ENCODE assay signal across 1 cellular context in the genomic region with DNA sequence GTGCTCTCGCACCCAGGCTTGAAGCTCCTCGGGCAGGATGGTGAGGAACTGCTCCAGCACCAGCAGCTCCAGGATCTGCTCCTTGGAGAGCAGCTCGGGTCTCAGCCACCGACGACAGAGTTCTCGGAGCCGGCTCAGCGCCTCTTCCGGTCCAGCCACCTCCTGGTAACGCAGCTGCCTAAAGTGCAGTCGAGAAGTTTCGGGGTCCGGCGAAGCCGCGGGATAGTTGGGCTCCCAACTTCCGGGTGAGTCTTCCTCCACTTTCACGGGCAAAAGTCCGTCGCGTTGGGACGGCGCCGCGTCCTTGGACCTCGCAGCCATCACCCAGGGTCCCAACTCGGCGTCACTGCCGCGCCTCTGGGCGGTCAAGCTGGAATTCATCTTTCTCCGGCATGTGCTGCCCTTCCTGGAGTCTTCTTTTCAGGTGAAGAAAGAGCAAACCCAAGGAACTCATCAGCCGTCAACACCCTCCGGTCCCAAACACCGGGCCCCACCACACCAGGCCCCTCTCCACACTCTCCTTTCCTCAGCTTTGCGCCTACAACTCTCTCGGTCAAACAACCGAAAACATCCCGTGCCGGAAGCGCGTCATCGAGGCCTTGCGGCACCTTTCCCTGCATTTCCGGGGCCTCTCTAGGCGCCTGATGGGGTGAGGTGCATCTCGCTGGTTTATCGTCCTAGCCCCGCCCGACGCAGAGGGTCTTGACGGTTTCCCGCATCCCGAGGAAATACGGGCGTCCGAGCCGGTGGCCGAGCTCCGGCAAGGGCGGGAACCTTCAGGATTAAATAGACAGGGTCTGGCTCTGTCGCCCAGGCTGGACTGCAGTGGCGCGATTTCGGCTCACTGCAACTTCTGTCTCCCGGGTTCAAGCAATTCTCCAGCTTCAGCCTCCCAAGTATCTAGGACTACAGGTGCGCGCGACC.
TF ChIP-seq lines count a peak whose summit lies in the region.

TSS of gene ZNF394 (minus strand) at position 569 of the 924 bp plus-strand sequence. CDS start at position 381, 188 bp downstream.

TF ChIP-seq in HepG2, 621 proteins besides CTCF, POLR2A, EP300 and RAD21 (continued from another document and continues in another):
- no peak; the same call in 1 of the 2 replicates for TF ChIP-seq ZNF704 (CRISPR knock-in tag; IDR thresholded peaks at IDR 0.05; ENCODE audit: borderline replicate concordance)
- no peak for TF ChIP-seq TRIM24 (CRISPR knock-in tag; IDR thresholded peaks at IDR 0.05)
- no peak for TF ChIP-seq KDM6A (CRISPR knock-in tag; IDR thresholded peaks at IDR 0.05; ENCODE audit: low read depth)
- TF ChIP-seq NR2C2 (CRISPR knock-in tag; IDR thresholded peaks at IDR 0.05; ENCODE audit: borderline replicate concordance): peak; percentile 93
- peak; percentile 82 for TF ChIP-seq ZNF143 (CRISPR knock-in tag; IDR thresholded peaks at IDR 0.05)
- TF ChIP-seq, protein P1, sequence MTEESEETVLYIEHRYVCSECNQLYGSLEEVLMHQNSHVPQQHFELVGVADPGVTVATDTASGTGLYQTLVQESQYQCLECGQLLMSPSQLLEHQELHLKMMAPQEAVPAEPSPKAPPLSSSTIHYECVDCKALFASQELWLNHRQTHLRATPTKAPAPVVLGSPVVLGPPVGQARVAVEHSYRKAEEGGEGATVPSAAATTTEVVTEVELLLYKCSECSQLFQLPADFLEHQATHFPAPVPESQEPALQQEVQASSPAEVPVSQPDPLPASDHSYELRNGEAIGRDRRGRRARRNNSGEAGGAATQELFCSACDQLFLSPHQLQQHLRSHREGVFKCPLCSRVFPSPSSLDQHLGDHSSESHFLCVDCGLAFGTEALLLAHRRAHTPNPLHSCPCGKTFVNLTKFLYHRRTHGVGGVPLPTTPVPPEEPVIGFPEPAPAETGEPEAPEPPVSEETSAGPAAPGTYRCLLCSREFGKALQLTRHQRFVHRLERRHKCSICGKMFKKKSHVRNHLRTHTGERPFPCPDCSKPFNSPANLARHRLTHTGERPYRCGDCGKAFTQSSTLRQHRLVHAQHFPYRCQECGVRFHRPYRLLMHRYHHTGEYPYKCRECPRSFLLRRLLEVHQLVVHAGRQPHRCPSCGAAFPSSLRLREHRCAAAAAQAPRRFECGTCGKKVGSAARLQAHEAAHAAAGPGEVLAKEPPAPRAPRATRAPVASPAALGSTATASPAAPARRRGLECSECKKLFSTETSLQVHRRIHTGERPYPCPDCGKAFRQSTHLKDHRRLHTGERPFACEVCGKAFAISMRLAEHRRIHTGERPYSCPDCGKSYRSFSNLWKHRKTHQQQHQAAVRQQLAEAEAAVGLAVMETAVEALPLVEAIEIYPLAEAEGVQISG (CRISPR knock-in tag; IDR thresholded peaks at IDR 0.05): peak; percentile 100
- TF ChIP-seq MYNN (CRISPR knock-in tag; IDR thresholded peaks at IDR 0.05; ENCODE audit: low read depth): peak; percentile 65; the same call in 1 of the 2 replicates
- no peak; the same call in 1 of the 2 replicates for TF ChIP-seq MEIS2 (CRISPR knock-in tag; IDR thresholded peaks at IDR 0.05)
- TF ChIP-seq, protein P2, sequence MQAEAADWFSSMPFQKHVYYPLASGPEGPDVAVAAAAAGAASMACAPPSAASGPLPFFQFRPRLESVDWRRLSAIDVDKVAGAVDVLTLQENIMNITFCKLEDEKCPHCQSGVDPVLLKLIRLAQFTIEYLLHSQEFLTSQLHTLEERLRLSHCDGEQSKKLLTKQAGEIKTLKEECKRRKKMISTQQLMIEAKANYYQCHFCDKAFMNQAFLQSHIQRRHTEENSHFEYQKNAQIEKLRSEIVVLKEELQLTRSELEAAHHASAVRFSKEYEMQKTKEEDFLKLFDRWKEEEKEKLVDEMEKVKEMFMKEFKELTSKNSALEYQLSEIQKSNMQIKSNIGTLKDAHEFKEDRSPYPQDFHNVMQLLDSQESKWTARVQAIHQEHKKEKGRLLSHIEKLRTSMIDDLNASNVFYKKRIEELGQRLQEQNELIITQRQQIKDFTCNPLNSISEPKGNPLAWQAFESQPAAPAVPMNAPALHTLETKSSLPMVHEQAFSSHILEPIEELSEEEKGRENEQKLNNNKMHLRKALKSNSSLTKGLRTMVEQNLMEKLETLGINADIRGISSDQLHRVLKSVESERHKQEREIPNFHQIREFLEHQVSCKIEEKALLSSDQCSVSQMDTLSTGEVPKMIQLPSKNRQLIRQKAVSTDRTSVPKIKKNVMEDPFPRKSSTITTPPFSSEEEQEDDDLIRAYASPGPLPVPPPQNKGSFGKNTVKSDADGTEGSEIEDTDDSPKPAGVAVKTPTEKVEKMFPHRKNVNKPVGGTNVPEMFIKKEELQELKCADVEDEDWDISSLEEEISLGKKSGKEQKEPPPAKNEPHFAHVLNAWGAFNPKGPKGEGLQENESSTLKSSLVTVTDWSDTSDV (CRISPR knock-in tag; IDR thresholded peaks at IDR 0.05): no peak
- TF ChIP-seq, protein P3, sequence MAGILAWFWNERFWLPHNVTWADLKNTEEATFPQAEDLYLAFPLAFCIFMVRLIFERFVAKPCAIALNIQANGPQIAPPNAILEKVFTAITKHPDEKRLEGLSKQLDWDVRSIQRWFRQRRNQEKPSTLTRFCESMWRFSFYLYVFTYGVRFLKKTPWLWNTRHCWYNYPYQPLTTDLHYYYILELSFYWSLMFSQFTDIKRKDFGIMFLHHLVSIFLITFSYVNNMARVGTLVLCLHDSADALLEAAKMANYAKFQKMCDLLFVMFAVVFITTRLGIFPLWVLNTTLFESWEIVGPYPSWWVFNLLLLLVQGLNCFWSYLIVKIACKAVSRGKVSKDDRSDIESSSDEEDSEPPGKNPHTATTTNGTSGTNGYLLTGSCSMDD (CRISPR knock-in tag; IDR thresholded peaks at IDR 0.05): no peak
- TF ChIP-seq PHF21A (CRISPR knock-in tag; IDR thresholded peaks at IDR 0.05): peak; percentile 84
- TF ChIP-seq, protein P4, sequence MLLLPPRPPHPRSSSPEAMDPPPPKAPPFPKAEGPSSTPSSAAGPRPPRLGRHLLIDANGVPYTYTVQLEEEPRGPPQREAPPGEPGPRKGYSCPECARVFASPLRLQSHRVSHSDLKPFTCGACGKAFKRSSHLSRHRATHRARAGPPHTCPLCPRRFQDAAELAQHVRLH (CRISPR knock-in tag; IDR thresholded peaks at IDR 0.05; ENCODE audit: borderline replicate concordance, low read depth): peak; percentile 58; the same call in 1 of the 2 replicates
- peak; percentile 71 for TF ChIP-seq RBFOX2 (IDR thresholded peaks at IDR 0.05; ENCODE audit: low read depth, low read length)
- TF ChIP-seq HCFC1 (IDR thresholded peaks at IDR 0.05; ENCODE audit: low read depth, low read length): peak; percentile 68
- TF ChIP-seq ZNF770 (CRISPR knock-in tag; IDR thresholded peaks at IDR 0.05): no peak
- no peak for TF ChIP-seq ZNF790 (CRISPR knock-in tag; IDR thresholded peaks at IDR 0.05; ENCODE audit: borderline replicate concordance)
- TF ChIP-seq ZBTB2 (CRISPR knock-in tag; IDR thresholded peaks at IDR 0.05; ENCODE audit: low read depth): 0 out of 2 replicates have a peak, but pooled peaks have one; percentile 68
- TF ChIP-seq ZNF383 (CRISPR knock-in tag; IDR thresholded peaks at IDR 0.05; ENCODE audit: borderline replicate concordance): no peak
- no peak for TF ChIP-seq FOSL1 (CRISPR knock-in tag; IDR thresholded peaks at IDR 0.05; ENCODE audit: borderline replicate concordance)
- TF ChIP-seq NFYC (CRISPR knock-in tag; IDR thresholded peaks at IDR 0.05): peak; percentile 71
- TF ChIP-seq CREM (IDR thresholded peaks at IDR 0.05): peak; percentile 98
- TF ChIP-seq CREM (CRISPR knock-in tag; IDR thresholded peaks at IDR 0.05): peak; percentile 48; the same call in 1 of the 2 replicates
- no peak for TF ChIP-seq JARID2 (CRISPR knock-in tag; IDR thresholded peaks at IDR 0.05; ENCODE audit: insufficient replicate concordance)
- no peak for TF ChIP-seq HMG20A (CRISPR knock-in tag; IDR thresholded peaks at IDR 0.05; ENCODE audit: borderline replicate concordance)
- TF ChIP-seq ZBTB3 (CRISPR knock-in tag; IDR thresholded peaks at IDR 0.05; ENCODE audit: borderline replicate concordance, low read depth): no peak
- no peak; the same call in 1 of the 2 replicates for TF ChIP-seq FOXP4 (CRISPR knock-in tag; IDR thresholded peaks at IDR 0.05)
- no peak for TF ChIP-seq ZUFSP (CRISPR knock-in tag; IDR thresholded peaks at IDR 0.05; ENCODE audit: borderline replicate concordance)
- TF ChIP-seq PBX2 (CRISPR knock-in tag; IDR thresholded peaks at IDR 0.05): no peak
- no peak for TF ChIP-seq MATR3 (CRISPR knock-in tag; IDR thresholded peaks at IDR 0.05)
- peak; percentile 75 for TF ChIP-seq SP2 (CRISPR knock-in tag; IDR thresholded peaks at IDR 0.05)
- TF ChIP-seq MTF2 (CRISPR knock-in tag; IDR thresholded peaks at IDR 0.05; ENCODE audit: borderline replicate concordance): no peak
- no peak for TF ChIP-seq ZNF83 (CRISPR knock-in tag; IDR thresholded peaks at IDR 0.05; ENCODE audit: borderline replicate concordance)
- TF ChIP-seq CHD2 (IDR thresholded peaks at IDR 0.05; ENCODE audit: low read depth, low read length): no peak; the same call in 1 of the 2 replicates
- 0 out of 2 replicates have a peak, but pooled peaks have one; percentile 18 for TF ChIP-seq ZBTB20 (CRISPR knock-in tag; IDR thresholded peaks at IDR 0.05; ENCODE audit: borderline replicate concordance, low read depth)
- TF ChIP-seq ZC3H4 (CRISPR knock-in tag; IDR thresholded peaks at IDR 0.05; ENCODE audit: borderline replicate concordance): no peak
- peak; percentile 86; the same call in 1 of the 2 replicates for TF ChIP-seq ZNF547 (CRISPR knock-in tag; IDR thresholded peaks at IDR 0.05)
